Comparison of ENCODE assay signal across 16 cellular contexts in genomic region chr18:37575646-37576045, GRCh38. TPM values are rescaled to one million over a fixed set of nuclear protein-coding genes. Genes with fewer than 3 reads are reported as not detected.
A peak's percentile ranks its signal among the peaks of the same experiment; 100 is the strongest.
DNase-seq lines count a peak whose midpoint lies in the region; ATAC-seq and TF ChIP-seq lines count a peak whose summit lies in the region.
"Had no signal": no experiment of that assay in that cellular context is flagged by ENCODE, and none has a peak within 500 bp of the region (broad histone marks: within the 10 kb centered on the region; RNA-seq: fewer than 3 reads in every experiment).

No MANE protein-coding gene starts in this region.

- no peaks in the 10 kb centered on the region for H3K9me3 Mint-ChIP-seq in endodermal cell

- H3K4me3 ChIP-seq in endodermal cell (ENCODE audit: low read length) (no peak overlapping the region), lower leg skin (ENCODE audit: low read depth, poor library complexity, severe bottlenecking) (no peak overlapping the region)

- H3K27ac ChIP-seq in endodermal cell (ENCODE audit: low read depth, low read length), result no peak overlapping the region

- H3K27me3 Mint-ChIP-seq in endodermal cell (ENCODE audit: insufficient read depth), result peaks cover 36% of the 10 kb centered on the region

- H3K36me3 ChIP-seq in endodermal cell (ENCODE audit: control insufficient read depth, insufficient read depth, low read length), result no peaks in the 10 kb centered on the region

- H3K27ac Mint-ChIP-seq in endodermal cell, result no peak overlapping the region
- H3K27ac Mint-ChIP-seq: CD4-positive, CD25-positive, alpha-beta regulatory T cell; T-helper 17 cell had no signal

- intact Hi-C loops in lower leg skin (cut with DNase I; ENCODE audit: low total_unique reads), result no loop called here

- DNase-seq in DMS153 treated with DMSO at 0.1 percent for 48 hours (lab: John Stamatoyannopoulos, UW; ENCODE audit: unreplicated experiment) (peak; percentile 61), NCI-H1417 (lab: John Stamatoyannopoulos, UW) (peak; percentile 2 to 96 (median 81)), NCI-H524 treated with DMSO at 0.1 percent for 48 hours (lab: John Stamatoyannopoulos, UW) (peak; percentile 17), endodermal cell (peak; percentile 48), lower leg skin (ENCODE audit: low spot score in 2 of 2) (no peak), NCI-H526 treated with DMSO at 0.1 percent for 48 hours (lab: John Stamatoyannopoulos, UW) (no peak)
- DNase-seq in activated CD4-positive, alpha-beta T cell treated with anti-CD3 and anti-CD28 coated beads, Interleukin-2, amount 50 U/mL, for 4 hours, result no peak
- DNase-seq: CD4-positive, CD25-positive, alpha-beta regulatory T cell; H7; NCI-H82; SHP77 treated with DMSO at 0.1 percent for 48 hours; T-helper 17 cell had no signal

- H3K4me1 ChIP-seq in endodermal cell (ENCODE audit: control insufficient read depth, insufficient read depth, low read length), result peaks cover 4% of the 10 kb centered on the region

- peaks cover 41% of the 10 kb centered on the region for H3K4me1 Mint-ChIP-seq in endodermal cell
- H3K4me1 Mint-ChIP-seq: T-helper 17 cell had no signal

- no peak for TF ChIP-seq POLR2A in lower leg skin (IDR thresholded peaks at IDR 0.05)

- H3K9ac ChIP-seq in endodermal cell (ENCODE audit: extremely low read depth, low read length, poor library complexity, severe bottlenecking), result no peak overlapping the region

- no peaks in the 10 kb centered on the region for H3K36me3 Mint-ChIP-seq in endodermal cell (ENCODE audit: low read depth)
- H3K36me3 Mint-ChIP-seq: CD4-positive, CD25-positive, alpha-beta regulatory T cell had no signal

- 87 to 88% methylated on average over 6 to 10 of the region's 10 CpGs for WGBS in endodermal cell (ENCODE audit: insufficient coverage in 1 of 2, insufficient read length in 1 of 2), 2 experiments
- WGBS in lower leg skin, 2 donors, result 89 to 97% methylated on average over 10 of the region's 10 CpGs

- no peak for TF ChIP-seq CTCF in endodermal cell (conservative IDR thresholded peaks at IDR 0.05)
- TF ChIP-seq CTCF in lower leg skin (IDR thresholded peaks at IDR 0.05), result no peak

- peaks cover 7% of the 10 kb centered on the region for H3K27me3 ChIP-seq in endodermal cell (ENCODE audit: control insufficient read depth, insufficient read depth, low read length, poor library complexity, severe bottlenecking)

- no peak for ATAC-seq in GM19351 (IDR thresholded peaks at IDR 0.05; ENCODE audit: unreplicated experiment)
- ATAC-seq: T-helper 17 cell had no signal

- no peaks in the 10 kb centered on the region for H3K9me3 ChIP-seq in endodermal cell (ENCODE audit: control insufficient read depth, low read length)

- H3K4me3 Mint-ChIP-seq in endodermal cell, result no peak overlapping the region
- H3K4me3 Mint-ChIP-seq: CD4-positive, CD25-positive, alpha-beta regulatory T cell; T-helper 17 cell had no signal

RNA-seq across cellular contexts. Expression of gene CELF4, which starts 10.0 kb away (rescaled TPM):
- total RNA-seq in endodermal cell, result 1 to 10 TPM; 5.7 to 6.7 TPM
- polyA plus RNA-seq in endodermal cell (2013, experiment 1 of 2), result 3.2 TPM
- 3.6 TPM for polyA plus RNA-seq in endodermal cell (2013, experiment 2 of 2)
- total RNA-seq in lower leg skin, result under 1 TPM in 2 of 4 donors, not detected in 2; 0.16 to 0.59 TPM
- total RNA-seq: A673; CD4-positive, CD25-positive, alpha-beta regulatory T cell; Daoy; LHCN-M2; T-helper 17 cell had no signal

Comparison
In these comparisons a context has a peak if more than half of its experiments do, and no peak if none do; other contexts are left out.
1. DNase-seq: peak in DMS153 treated with DMSO at 0.1 percent for 48 hours (single experiment), NCI-H1417 (3 of 3), NCI-H524 treated with DMSO at 0.1 percent for 48 hours (single experiment) and endodermal cell (single experiment); none in lower leg skin (0 of 2), NCI-H526 treated with DMSO at 0.1 percent for 48 hours (single experiment) and activated CD4-positive, alpha-beta T cell treated with anti-CD3 and anti-CD28 coated beads, Interleukin-2, amount 50 U/mL, for 4 hours (0 of 2).
2. RNA of gene CELF4, which starts 10.0 kb away (total RNA-seq): 5.7 to 6.7 TPM in endodermal cell; 0.16 to 0.59 TPM in lower leg skin; every median in the first group is over 4 times any median in the second.